Comparison of ENCODE assay signal across 26 cellular contexts in the genomic region with DNA sequence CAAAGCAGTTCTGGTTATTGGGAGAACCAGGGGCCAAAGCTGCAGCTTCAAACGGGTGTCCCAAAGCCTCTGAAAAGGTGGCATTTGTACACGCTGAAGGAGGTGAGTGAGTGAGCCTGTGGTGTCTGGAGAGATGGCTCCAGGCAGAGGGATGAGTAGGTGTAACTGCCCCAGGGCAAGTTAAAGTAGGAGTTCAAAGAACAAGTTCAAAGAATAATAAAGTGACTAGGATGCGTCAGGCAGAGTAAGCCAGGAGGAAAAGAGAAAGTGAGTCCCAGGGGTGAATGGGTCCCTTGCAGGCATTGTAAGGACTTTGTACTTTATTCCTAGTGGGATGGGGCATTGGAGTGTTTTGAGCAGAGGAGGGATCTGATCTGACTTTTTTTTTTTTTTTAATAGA.
"Had no signal": no experiment of that assay in that cellular context is flagged by ENCODE, and none has a peak within 500 bp of the region (broad histone marks: within the 10 kb centered on the region; RNA-seq: fewer than 3 reads in every experiment).

No MANE protein-coding gene starts in this region.

- DNase-seq: activated CD4-positive, alpha-beta T cell treated with anti-CD3 and anti-CD28 coated beads for 1 hour; activated CD4-positive, alpha-beta T cell treated with anti-CD3 and anti-CD28 coated beads, Interleukin-2, amount 50 U/mL, for 4 hours; activated CD8-positive, alpha-beta memory T cell treated with anti-CD3 and anti-CD28 coated beads for 24 hours; activated CD8-positive, alpha-beta memory T cell treated with anti-CD3 and anti-CD28 coated beads, Interleukin-2, amount 50 U/mL, for 4 hours; activated naive CD8-positive, alpha-beta T cell treated with anti-CD3 and anti-CD28 coated beads for 36 hours; activated T-cell treated with anti-CD3 and anti-CD28 coated beads, Interleukin-2, amount 50 U/mL, for 24 hours; effector memory CD4-positive, alpha-beta T cell; gastrocnemius medialis; islet precursor cell; left cardiac atrium; mesenchymal stem cell; naive B cell; stimulated activated CD4-positive, alpha-beta T cell treated with anti-CD3 and anti-CD28 coated beads, Interleukin-4, amount 100 ng/mL, for 4 hours; T-cell; WERI-Rb-1 had no signal

- H3K9me3 Mint-ChIP-seq: activated naive CD8-positive, alpha-beta T cell treated with anti-CD3 and anti-CD28 coated beads for 36 hours; activated T-cell treated with anti-CD3 and anti-CD28 coated beads, Interleukin-2, amount 50 U/mL, for 24 hours; activated T-helper 17 cell treated with anti-CD3 and anti-CD28 coated beads, Interleukin-2, amount 50 U/mL, for 72 hours; central memory CD8-positive, alpha-beta T cell; stimulated activated naive CD8-positive, alpha-beta T cell treated with anti-CD3 and anti-CD28 coated beads, Interleukin-15, Interleukin-2, amounts not matched to agents 100 ng/mL and 50 ng/mL, for 24 hours; T-cell; T-helper 2 cell treated with Interferon-gamma antibody and Interleukin-4, amounts not matched to agents 5 μg/mL and 100 μg/mL, for 36 hours had no signal

- H3K36me3 Mint-ChIP-seq: activated naive CD8-positive, alpha-beta T cell treated with anti-CD3 and anti-CD28 coated beads for 36 hours; naive B cell; T-cell had no signal

- H3K27ac ChIP-seq: gastrocnemius medialis, prostate gland, tibial nerve, WERI-Rb-1 had no signal

- H3K4me3 ChIP-seq: gastrocnemius medialis, prostate gland, tibial nerve had no signal

- H3K27ac Mint-ChIP-seq: activated naive CD8-positive, alpha-beta T cell treated with anti-CD3 and anti-CD28 coated beads for 36 hours; activated T-cell treated with anti-CD3 and anti-CD28 coated beads, Interleukin-2, amount 50 U/mL, for 24 hours; activated T-helper 17 cell treated with anti-CD3 and anti-CD28 coated beads, Interleukin-2, amount 50 U/mL, for 72 hours; stimulated activated naive CD8-positive, alpha-beta T cell treated with anti-CD3 and anti-CD28 coated beads, Interleukin-15, Interleukin-2, amounts not matched to agents 100 ng/mL and 50 ng/mL, for 24 hours; T-helper 2 cell treated with Interferon-gamma antibody and Interleukin-4, amounts not matched to agents 5 μg/mL and 100 μg/mL, for 36 hours had no signal

- ATAC-seq: activated T-helper 17 cell treated with anti-CD3 and anti-CD28 coated beads, Interleukin-2, amount 50 U/mL, for 72 hours; esophagus mucosa; gastrocnemius medialis; left cardiac atrium; T-cell had no signal

- H3K27me3 ChIP-seq: gastrocnemius medialis, tibial nerve had no signal

- H3K27me3 Mint-ChIP-seq: activated naive CD8-positive, alpha-beta T cell treated with anti-CD3 and anti-CD28 coated beads for 36 hours; activated T-cell treated with anti-CD3 and anti-CD28 coated beads, Interleukin-2, amount 50 U/mL, for 24 hours; activated T-helper 17 cell treated with anti-CD3 and anti-CD28 coated beads, Interleukin-2, amount 50 U/mL, for 72 hours; stimulated activated naive CD8-positive, alpha-beta T cell treated with anti-CD3 and anti-CD28 coated beads, Interleukin-15, Interleukin-2, amounts not matched to agents 100 ng/mL and 50 ng/mL, for 24 hours; T-cell had no signal

- FAIRE-seq: astrocyte, colon, TTC549, urothelium cell line had no signal

- H3K4me1 ChIP-seq: gastrocnemius medialis, prostate gland, tibial nerve had no signal

- H3K9me3 ChIP-seq: gastrocnemius medialis, prostate gland, tibial nerve had no signal

- H3K4me3 Mint-ChIP-seq: activated naive CD8-positive, alpha-beta T cell treated with anti-CD3 and anti-CD28 coated beads for 36 hours; activated T-cell treated with anti-CD3 and anti-CD28 coated beads, Interleukin-2, amount 50 U/mL, for 24 hours; activated T-helper 17 cell treated with anti-CD3 and anti-CD28 coated beads, Interleukin-2, amount 50 U/mL, for 72 hours; central memory CD8-positive, alpha-beta T cell; naive B cell; stimulated activated naive CD8-positive, alpha-beta T cell treated with anti-CD3 and anti-CD28 coated beads, Interleukin-15, Interleukin-2, amounts not matched to agents 100 ng/mL and 50 ng/mL, for 24 hours; T-cell; T-helper 2 cell treated with Interferon-gamma antibody and Interleukin-4, amounts not matched to agents 5 μg/mL and 100 μg/mL, for 36 hours had no signal

- H3K36me3 ChIP-seq: gastrocnemius medialis, prostate gland, tibial nerve, WERI-Rb-1 had no signal
